In the genomic region with DNA sequence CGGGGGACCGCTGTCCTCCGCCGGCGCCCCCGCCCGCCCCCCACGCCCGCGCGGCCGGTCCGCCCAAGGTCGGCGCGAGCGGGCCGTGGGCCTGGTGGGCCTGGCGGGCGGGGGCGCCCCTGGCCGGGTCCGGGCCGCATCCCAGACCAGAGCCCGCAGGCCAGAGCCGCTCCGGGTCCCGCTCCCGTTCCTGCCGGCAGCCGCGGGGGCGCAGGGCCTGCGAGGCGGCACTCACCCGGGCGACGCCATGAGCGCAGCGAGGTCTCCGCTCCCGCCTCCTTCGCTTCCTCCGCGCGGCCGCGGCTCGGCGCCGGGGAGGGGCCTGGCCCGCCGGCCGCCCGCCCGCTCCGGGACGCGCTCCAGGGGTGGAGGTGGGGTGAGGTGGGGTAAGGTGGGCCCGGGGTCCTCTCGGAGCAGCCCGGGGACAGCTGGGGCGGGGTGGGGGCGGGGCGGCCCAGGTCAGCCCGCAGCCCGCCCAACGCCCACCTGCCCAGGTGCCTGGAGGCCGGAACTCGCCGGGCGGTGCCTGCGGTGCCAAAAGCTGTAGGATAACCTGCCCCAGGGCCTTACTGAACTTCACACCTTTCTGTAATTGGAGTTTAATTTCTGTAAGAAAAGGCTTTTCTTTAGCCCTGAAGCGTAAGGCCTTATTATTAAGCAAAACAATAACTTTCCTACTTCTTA, we compare ENCODE assay signal across 8 cellular contexts. TPM values are rescaled to one million over a fixed set of nuclear protein-coding genes. Genes with fewer than 3 reads are reported as not detected.
DNase-seq lines count a peak whose midpoint lies in the region; ATAC-seq, FAIRE-seq and TF ChIP-seq lines count a peak whose summit lies in the region.

A gene with protein sequence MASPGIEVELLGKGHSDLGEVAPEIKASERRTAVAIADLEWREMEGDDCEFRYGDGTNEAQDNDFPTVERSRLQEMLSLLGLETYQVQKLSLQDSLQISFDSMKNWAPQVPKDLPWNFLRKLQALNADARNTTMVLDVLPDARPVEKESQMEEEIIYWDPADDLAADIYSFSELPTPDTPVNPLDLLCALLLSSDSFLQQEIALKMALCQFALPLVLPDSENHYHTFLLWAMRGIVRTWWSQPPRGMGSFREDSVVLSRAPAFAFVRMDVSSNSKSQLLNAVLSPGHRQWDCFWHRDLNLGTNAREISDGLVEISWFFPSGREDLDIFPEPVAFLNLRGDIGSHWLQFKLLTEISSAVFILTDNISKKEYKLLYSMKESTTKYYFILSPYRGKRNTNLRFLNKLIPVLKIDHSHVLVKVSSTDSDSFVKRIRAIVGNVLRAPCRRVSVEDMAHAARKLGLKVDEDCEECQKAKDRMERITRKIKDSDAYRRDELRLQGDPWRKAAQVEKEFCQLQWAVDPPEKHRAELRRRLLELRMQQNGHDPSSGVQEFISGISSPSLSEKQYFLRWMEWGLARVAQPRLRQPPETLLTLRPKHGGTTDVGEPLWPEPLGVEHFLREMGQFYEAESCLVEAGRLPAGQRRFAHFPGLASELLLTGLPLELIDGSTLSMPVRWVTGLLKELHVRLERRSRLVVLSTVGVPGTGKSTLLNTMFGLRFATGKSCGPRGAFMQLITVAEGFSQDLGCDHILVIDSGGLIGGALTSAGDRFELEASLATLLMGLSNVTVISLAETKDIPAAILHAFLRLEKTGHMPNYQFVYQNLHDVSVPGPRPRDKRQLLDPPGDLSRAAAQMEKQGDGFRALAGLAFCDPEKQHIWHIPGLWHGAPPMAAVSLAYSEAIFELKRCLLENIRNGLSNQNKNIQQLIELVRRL (minus strand): TSS at position 270 of the 684 bp plus-strand sequence. CDS start 21 bp downstream, at position 249.

- no peaks in the 10 kb centered on the region for H3K27me3 ChIP-seq in bronchial epithelial cell (ENCODE audit: control insufficient read depth, insufficient read depth, low read length)

- H3K4me3 ChIP-seq in WI38 (ENCODE audit: low read depth, low read length) = peak within 1 kb of the TSS; percentile 76
- peak within 1 kb of the TSS; percentile 66 for H3K4me3 ChIP-seq in bronchial epithelial cell (ENCODE audit: low read depth, low read length)

- peaks cover 4% of the 10 kb centered on the region for H3K36me3 ChIP-seq in bronchial epithelial cell (ENCODE audit: control insufficient read depth, insufficient read depth, low read length)

- DNase-seq in GM03348 (ENCODE audit: low spot score) (peak; percentile 93), LHCN-M2 (ENCODE audit: low read depth) (peak; percentile 43), bronchial epithelial cell (ENCODE audit: low read depth) (peak; percentile 10), iris pigment epithelial cell (ENCODE audit: low read depth) (peak; percentile 33)
- DNase-seq in stimulated activated CD4-positive, alpha-beta T cell treated with anti-CD3 and anti-CD28 coated beads, Interleukin-12 subunit alpha, Interleukin-12 subunit beta, amount 100 ng/mL, for 24 hours (ENCODE audit: low read depth in 2 of 2) = peak; percentile 20 to 37

- FAIRE-seq in bronchial epithelial cell (lab: Jason Lieb, UNC) = no peak

- peak; percentile 81 for ATAC-seq in GM21717 (IDR thresholded peaks at IDR 0.05; ENCODE audit: unreplicated experiment)
- no peak for ATAC-seq in GM18861 (IDR thresholded peaks at IDR 0.05; ENCODE audit: unreplicated experiment)

- TF ChIP-seq CTCF in WI38 (IDR thresholded peaks at IDR 0.05; ENCODE audit: low read depth, low read length) (no peak), bronchial epithelial cell (IDR thresholded peaks at IDR 0.05; ENCODE audit: insufficient read depth, low read length, severe bottlenecking) (no peak)

RNA-seq across cellular contexts. Expression of the gene that starts here (rescaled TPM):
- total RNA-seq in LHCN-M2 (2014; rRNA removed) (30.8 and 32.0 TPM in 2 replicates), bronchial epithelial cell (31.1 and 31.3 TPM in 2 replicates)
- 22.8 TPM for polyA plus RNA-seq in LHCN-M2 (2012)

Comparison
In these comparisons a context has a peak if more than half of its experiments do, and no peak if none do; other contexts are left out.
1. DNase-seq: peak in every context shown above with its lines; median percentile 93 in GM03348; 43 in LHCN-M2; 33 in iris pigment epithelial cell; 28 in stimulated activated CD4-positive, alpha-beta T cell treated with anti-CD3 and anti-CD28 coated beads, Interleukin-12 subunit alpha, Interleukin-12 subunit beta, amount 100 ng/mL, for 24 hours; 10 in bronchial epithelial cell.